12 cellular contexts compared by ENCODE assay signal in the genomic region with DNA sequence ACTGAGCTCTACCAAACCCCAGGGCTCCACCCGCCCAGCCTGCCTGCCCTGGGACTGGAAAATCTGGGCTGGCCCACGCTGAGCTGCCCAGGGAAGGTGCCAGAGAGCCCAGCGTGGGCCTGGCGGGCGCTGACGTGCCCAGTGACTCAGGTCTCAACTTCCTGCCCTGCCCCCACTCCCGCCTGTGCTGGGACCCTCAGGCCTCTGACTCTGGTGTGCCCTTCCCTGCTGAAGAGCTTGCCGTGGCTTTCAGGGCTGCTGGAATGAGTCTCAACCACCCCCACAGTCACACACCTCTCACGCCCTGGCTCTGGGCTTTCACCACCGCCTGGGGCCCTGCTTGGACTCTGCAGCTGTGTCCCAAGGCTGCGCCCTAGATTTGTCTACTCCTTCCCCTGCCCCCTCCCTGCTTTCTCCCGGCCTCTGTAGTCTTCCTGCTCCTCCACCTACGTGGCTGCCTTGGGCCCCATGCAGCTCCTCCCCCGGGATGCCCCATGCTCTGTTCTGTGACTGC. TPM values are rescaled to one million over a fixed set of nuclear protein-coding genes. Genes with fewer than 3 reads are reported as not detected.
DNase-seq lines count a peak whose midpoint lies in the region; ATAC-seq and TF ChIP-seq lines count a peak whose summit lies in the region.
"Had no signal": no experiment of that assay in that cellular context is flagged by ENCODE, and none has a peak within 500 bp of the region (broad histone marks: within the 10 kb centered on the region; RNA-seq: fewer than 3 reads in every experiment).

No MANE protein-coding gene starts in this region.

- H3K9me3 ChIP-seq in mucosa of stomach (ENCODE audit: control insufficient read depth, low read length) = no peaks in the 10 kb centered on the region
- no peaks in the 10 kb centered on the region for H3K9me3 ChIP-seq in CD8-positive, alpha-beta T cell (ENCODE audit: low read length)
- H3K9me3 ChIP-seq: left ventricle myocardium inferior had no signal

- peak overlapping the region; percentile 9 for H3K9ac ChIP-seq in mucosa of stomach (ENCODE audit: low read length)

- no peak for TF ChIP-seq CTCF in HFF-Myc (IDR thresholded peaks at IDR 0.05; ENCODE audit: low read depth, low read length, missing control alignments)
- no peak for TF ChIP-seq CTCF in CD8-positive, alpha-beta T cell (IDR thresholded peaks at IDR 0.05)

- intact Hi-C loops in CD8-positive, alpha-beta T cell (cut with DNase I, micrococcal nuclease) = no loop called here

- no peaks in the 10 kb centered on the region for H3K4me1 Mint-ChIP-seq in CD8-positive, alpha-beta T cell (ENCODE audit: low read depth)

- peaks cover 13% of the 10 kb centered on the region for H3K4me1 ChIP-seq in mucosa of stomach (ENCODE audit: control insufficient read depth, insufficient read depth, low read length)
- H3K4me1 ChIP-seq in CD8-positive, alpha-beta T cell (ENCODE audit: insufficient read depth, low read length) = no peaks in the 10 kb centered on the region

- DNase-seq in 8988T (peak; percentile 55), HFF-Myc (ENCODE audit: extremely low read depth, low read depth) (peak; percentile 30), astrocyte of the hippocampus (ENCODE audit: low read depth, low spot score) (peak; percentile 90), DMS53 treated with DMSO at 0.1 percent for 48 hours (lab: John Stamatoyannopoulos, UW; ENCODE audit: unreplicated experiment) (no peak), retina (no peak)
- no peak for DNase-seq in CD8-positive, alpha-beta T cell
- DNase-seq: left ventricle myocardium inferior, NCI-H2029 treated with DMSO at 0.1 percent for 48 hours, T-helper 17 cell had no signal

- H3K9me3 Mint-ChIP-seq in CD8-positive, alpha-beta T cell = no peaks in the 10 kb centered on the region
- H3K9me3 Mint-ChIP-seq: brain had no signal

- H3K36me3 ChIP-seq in mucosa of stomach (ENCODE audit: control insufficient read depth, insufficient read depth, low read length) = no peaks in the 10 kb centered on the region
- peaks cover 6% of the 10 kb centered on the region for H3K36me3 ChIP-seq in CD8-positive, alpha-beta T cell (ENCODE audit: insufficient read depth, low read length)

- POLR2A ChIA-PET in CD8-positive, alpha-beta T cell (lab: Charles Lee) = no interaction called here

- TF ChIP-seq POLR2A in GM18505 (IDR thresholded peaks at IDR 0.05; ENCODE audit: borderline replicate concordance, extremely low read depth, insufficient read depth, insufficient read length) = no peak

- no peak overlapping the region for H3K4me3 ChIP-seq in HFF-Myc (replicated peaks; ENCODE audit: low read depth, low read length)
- no peak overlapping the region for H3K4me3 ChIP-seq in mucosa of stomach (ENCODE audit: low read length)
- no peak overlapping the region for H3K4me3 ChIP-seq in CD8-positive, alpha-beta T cell (ENCODE audit: low read depth, low read length)
- H3K4me3 ChIP-seq: left ventricle myocardium inferior had no signal

- H3K27ac ChIP-seq in CD8-positive, alpha-beta T cell (ENCODE audit: low read depth, low read length) = no peak overlapping the region
- H3K27ac ChIP-seq: left ventricle myocardium inferior had no signal

- CTCF ChIA-PET in CD8-positive, alpha-beta T cell (lab: Charles Lee) = no interaction called here

- no peaks in the 10 kb centered on the region for H3K27me3 ChIP-seq in mucosa of stomach (ENCODE audit: control insufficient read depth, insufficient read depth, low read length)
- H3K27me3 ChIP-seq in CD8-positive, alpha-beta T cell (ENCODE audit: insufficient read depth, low read length) = no peaks in the 10 kb centered on the region

- H3K27ac Mint-ChIP-seq in CD8-positive, alpha-beta T cell = no peak overlapping the region
- H3K27ac Mint-ChIP-seq: brain, T-helper 17 cell had no signal

- H3K36me3 Mint-ChIP-seq in CD8-positive, alpha-beta T cell = peaks cover 53% of the 10 kb centered on the region

- H3K4me3 Mint-ChIP-seq in CD8-positive, alpha-beta T cell = no peak overlapping the region
- H3K4me3 Mint-ChIP-seq: brain, T-helper 17 cell had no signal

- H3K27me3 Mint-ChIP-seq in CD8-positive, alpha-beta T cell (ENCODE audit: low read depth) = no peaks in the 10 kb centered on the region
- H3K27me3 Mint-ChIP-seq: brain, T-helper 17 cell had no signal

- no peak for ATAC-seq in GM18505 (IDR thresholded peaks at IDR 0.05; ENCODE audit: unreplicated experiment)
- no peak for ATAC-seq in CD8-positive, alpha-beta T cell
- ATAC-seq: T-helper 17 cell had no signal

RNA-seq across cellular contexts. Expression of gene LLGL1, which starts 10.4 kb away (rescaled TPM):
- 10 to 100 TPM; 12.5 TPM for total RNA-seq in CD8-positive, alpha-beta T cell

RNA-seq across cellular contexts. Expression of gene FLII, which starts 22.7 kb away (rescaled TPM):
- total RNA-seq in CD8-positive, alpha-beta T cell = 100 to 1,000 TPM; 220 to 225 TPM

RNA-seq across cellular contexts. Expression of gene MIEF2, which starts 24.7 kb away (rescaled TPM):
- 10 to 100 TPM in 1 of 2 experiments, 1 to 10 TPM in 1; 9.6 to 11.0 TPM for total RNA-seq in CD8-positive, alpha-beta T cell

RNA-seq across cellular contexts. Expression of gene ALKBH5, which starts 52.2 kb away (rescaled TPM):
- total RNA-seq in CD8-positive, alpha-beta T cell = 100 to 1,000 TPM; 138 to 141 TPM

Comparison
In these comparisons a context has a peak if more than half of its experiments do, and no peak if none do; other contexts are left out.
1. DNase-seq: peak in 8988T (single experiment), HFF-Myc (single experiment) and astrocyte of the hippocampus (single experiment); none in DMS53 treated with DMSO at 0.1 percent for 48 hours (single experiment), retina (single experiment) and CD8-positive, alpha-beta T cell (0 of 7).